ENCODE assay signal across 1 cellular context in genomic region chr11:57314221-57314973, GRCh38.
TF ChIP-seq lines count a peak whose summit lies in the region.

No MANE protein-coding gene starts in this region.

TF ChIP-seq in HEK293, 187 proteins besides CTCF, POLR2A, EP300 and RAD21:
- TF ChIP-seq GLIS2 (tag by site-specific recombination; IDR thresholded peaks at IDR 0.05) = peak; percentile 33; the same call in 1 of the 2 replicates
- TF ChIP-seq ZNF169 (tag by site-specific recombination; IDR thresholded peaks at IDR 0.05) = no peak
